8 cellular contexts compared by ENCODE assay signal in genomic region chr10:21526952-21527633, GRCh38. TPM values are rescaled to one million over a fixed set of nuclear protein-coding genes. Genes with fewer than 3 reads are reported as not detected.
DNase-seq lines count a peak whose midpoint lies in the region; ATAC-seq, FAIRE-seq and TF ChIP-seq lines count a peak whose summit lies in the region.

No MANE protein-coding gene starts in this region.

- H2AFZ ChIP-seq in Karpas-422 (ENCODE audit: low read length): peak overlapping the region; percentile 90
- H2AFZ ChIP-seq in H1 (ENCODE audit: low read length): no peak overlapping the region

- H3K4me2 ChIP-seq in Karpas-422 (ENCODE audit: low read depth, low read length, poor library complexity, severe bottlenecking) (peak overlapping the region; percentile 78), H1 (ENCODE audit: insufficient read depth in 1 of 2, low read depth in 2 of 2, low read length in 2 of 2) (peak overlapping the region; percentile 92 to 97)

- no peak overlapping the region for H2AK5ac ChIP-seq in H1 (ENCODE audit: low read depth, low read length)

- H3K36me3 ChIP-seq in Karpas-422 (ENCODE audit: insufficient read depth, low read length): no peaks in the 10 kb centered on the region
- no peaks in the 10 kb centered on the region for H3K36me3 ChIP-seq in H1 (ENCODE audit: control insufficient read depth in 2 of 4, insufficient read depth in 4 of 4, low read length in 3 of 4)

- H2BK120ac ChIP-seq in H1 (replicated peaks; ENCODE audit: low read depth, low read length): peak overlapping the region; percentile 82

- peaks cover 30% of the 10 kb centered on the region for H3K4me1 Mint-ChIP-seq in activated CD4-positive, alpha-beta memory T cell treated with anti-CD3 and anti-CD28 coated beads for 36 hours (ENCODE audit: low read depth)
- H3K4me1 Mint-ChIP-seq in memory B cell: peaks cover 15% of the 10 kb centered on the region
- H3K4me1 Mint-ChIP-seq in stimulated activated memory B cell treated with anti-CD40 and anti-IgM and Interleukin-4, amounts not matched to agents 10 μg/mL and 1 μg/mL and 100 μg/mL, for 72 hours: peaks cover 24% of the 10 kb centered on the region

- peak overlapping the region; percentile 71; the same call in 1 of the 2 replicates for H2BK5ac ChIP-seq in H1 (ENCODE audit: low read depth, low read length)

- TF ChIP-seq CTCF in H1 (IDR thresholded peaks at IDR 0.05; ENCODE audit: control extremely low read depth in 1 of 3, insufficient read depth in 1 of 3, low read depth in 1 of 3, low read length in 3 of 3): no peak

- no peak overlapping the region for H3K4ac ChIP-seq in H1 (replicated peaks; ENCODE audit: insufficient read length, low read depth, low read length)

- H2BK20ac ChIP-seq in H1 (ENCODE audit: low read length): no peak overlapping the region

- TF ChIP-seq EP300 in H1 (IDR thresholded peaks at IDR 0.05; ENCODE audit: borderline replicate concordance in 1 of 2, low read depth in 2 of 2, low read length in 2 of 2): peak in 1 of 2 experiments; percentile 5; a peak in 1 of 3 replicates

- H3K27me3 ChIP-seq in Karpas-422 (ENCODE audit: low read length): no peaks in the 10 kb centered on the region
- no peaks in the 10 kb centered on the region for H3K27me3 ChIP-seq in H1 (replicated peaks in 1 of 4; ENCODE audit: control insufficient read depth in 3 of 4, extremely low read depth in 1 of 4, insufficient read depth in 3 of 4, low read length in 3 of 4)

- H2BK12ac ChIP-seq in H1 (ENCODE audit: low read depth, low read length): no peak overlapping the region; the same call in 1 of the 2 replicates

- intact Hi-C loops in activated CD4-positive, alpha-beta memory T cell treated with anti-CD3 and anti-CD28 coated beads for 36 hours (cut with micrococcal nuclease): loop anchor here (1.0 to 10.0 kb wide), 3 partner anchors 8 to 1918 kb away; partner anchors contain the start of gene DNAJC1

- FAIRE-seq in H1 (lab: Jason Lieb, UNC): no peak

- no peak for TF ChIP-seq RAD21 in H1 (IDR thresholded peaks at IDR 0.05 in 1 of 2, conservative IDR thresholded peaks at IDR 0.05 in 1 of 2; ENCODE audit: low read depth in 2 of 2, low read length in 2 of 2)

- no peak overlapping the region for H2BK15ac ChIP-seq in H1 (ENCODE audit: low read length)

- H3K9me2 ChIP-seq in Karpas-422 (replicated peaks; ENCODE audit: insufficient read depth, low read length): no peaks in the 10 kb centered on the region

- POLR2A ChIA-PET in activated CD4-positive, alpha-beta memory T cell treated with anti-CD3 and anti-CD28 coated beads for 36 hours (lab: Charles Lee): interaction anchor here (1.7 to 2.2 kb wide), 2 partner anchors 9 to 30 kb away, joined by 5 to 7 read pairs; no protein-coding TSS in a partner anchor
- POLR2A ChIA-PET in H1 (lab: Charles Lee; ENCODE audit: partially characterized antibody): interaction anchor here (0.6 to 17.3 kb wide), 15 partner anchors 9 to 458 kb away, joined by 3 to 352 read pairs (median 4); no protein-coding TSS in a partner anchor

- CTCF ChIA-PET in activated CD4-positive, alpha-beta memory T cell treated with anti-CD3 and anti-CD28 coated beads for 36 hours (lab: Charles Lee): interaction anchor here (0.6 to 1.4 kb wide), 2 partner anchors 10 to 30 kb away, joined by 3 to 5 read pairs; no protein-coding TSS in a partner anchor
- CTCF ChIA-PET in H1 (lab: Charles Lee; ENCODE audit: partially characterized antibody): interaction anchor here (1.3 to 1.8 kb wide), 3 partner anchors 21 to 30 kb away, joined by 3 to 4 read pairs (median 3); no protein-coding TSS in a partner anchor

- H3K9ac ChIP-seq in Karpas-422 (ENCODE audit: low read length): peak overlapping the region; percentile 69
- H3K9ac ChIP-seq in H1 (replicated peaks in 1 of 4; ENCODE audit: extremely low read depth in 1 of 4, low read depth in 3 of 4, low read length in 3 of 4): peak overlapping the region; percentile 61 to 94 (median 78)

- peak overlapping the region; percentile 89 for H4K5ac ChIP-seq in H1 (ENCODE audit: insufficient read length, low read depth, low read length)

- peak overlapping the region; percentile 80 for H3K4me3 Mint-ChIP-seq in activated CD4-positive, alpha-beta memory T cell treated with anti-CD3 and anti-CD28 coated beads for 36 hours
- peak overlapping the region; percentile 87 for H3K4me3 Mint-ChIP-seq in memory B cell
- H3K4me3 Mint-ChIP-seq in stimulated activated memory B cell treated with anti-CD40 and anti-IgM and Interleukin-4, amounts not matched to agents 10 μg/mL and 1 μg/mL and 100 μg/mL, for 72 hours: peak overlapping the region; percentile 96

- H3K23me2 ChIP-seq in H1 (ENCODE audit: low read depth, low read length): peaks cover 8% of the 10 kb centered on the region; the same call in 1 of the 2 replicates

- H3K4me1 ChIP-seq in Karpas-422 (ENCODE audit: low read length) (peaks cover 36% of the 10 kb centered on the region), H1 (replicated peaks in 1 of 4; ENCODE audit: control insufficient read depth in 3 of 4, insufficient read depth in 4 of 4, low read length in 3 of 4) (peaks cover 4 to 27% (median 12%) of the 10 kb centered on the region in 4 experiments)

- peak overlapping the region; percentile 97 for H3K56ac ChIP-seq in H1 (replicated peaks; ENCODE audit: insufficient read length, low read depth, low read length)

- no peak overlapping the region for H3K23ac ChIP-seq in H1 (ENCODE audit: insufficient read length)

- peak overlapping the region; percentile 93; the same call in 1 of the 2 replicates for H3K18ac ChIP-seq in H1 (ENCODE audit: extremely low read depth, low read length)

- H4K8ac ChIP-seq in H1 (ENCODE audit: extremely low read depth, insufficient read depth, low read length): peak overlapping the region; percentile 90

- no peaks in the 10 kb centered on the region for H3K79me1 ChIP-seq in H1 (ENCODE audit: low read depth, low read length)

- H4K20me1 ChIP-seq in Karpas-422 (ENCODE audit: insufficient read depth, low read depth, low read length) (no peaks in the 10 kb centered on the region), H1 (replicated peaks in 1 of 2; ENCODE audit: control insufficient read depth in 1 of 2, insufficient read depth in 2 of 2, low read length in 2 of 2) (no peaks in the 10 kb centered on the region)

- WGBS in H1 (ENCODE audit: extremely low coverage in 1 of 2, insufficient coverage in 1 of 2, insufficient read length in 1 of 2, insufficient replicate concordance in 2 of 2, low coverage in 1 of 2, low lambda C conversion rate in 2 of 2, missing lambda C conversion rate in 1 of 2), 2 experiments: 1% methylated on average over 44 of the region's 67 CpGs; no CpG with 5 or more reads in 1 of the 2 experiments

- peak; percentile 39 to 66 for TF ChIP-seq POLR2A in H1 (IDR thresholded peaks at IDR 0.05; ENCODE audit: control extremely low read depth in 1 of 2, low read depth in 2 of 2, low read length in 2 of 2)

- ATAC-seq in memory B cell (ENCODE audit: low read depth): peak; percentile 25
- peak; percentile 59 for ATAC-seq in stimulated activated memory B cell treated with anti-CD40 and anti-IgM and Interleukin-4, amounts not matched to agents 10 μg/mL and 1 μg/mL and 100 μg/mL, for 72 hours
- ATAC-seq in GM19328 (IDR thresholded peaks at IDR 0.05; ENCODE audit: unreplicated experiment): no peak

- H3K36me3 Mint-ChIP-seq in activated CD4-positive, alpha-beta memory T cell treated with anti-CD3 and anti-CD28 coated beads for 36 hours: no peaks in the 10 kb centered on the region
- H3K36me3 Mint-ChIP-seq in memory B cell: no peaks in the 10 kb centered on the region
- H3K36me3 Mint-ChIP-seq in stimulated activated memory B cell treated with anti-CD40 and anti-IgM and Interleukin-4, amounts not matched to agents 10 μg/mL and 1 μg/mL and 100 μg/mL, for 72 hours: no peaks in the 10 kb centered on the region

- DNase-seq in NCI-H526 (lab: John Stamatoyannopoulos, UW): peak; percentile 14 to 78
- DNase-seq in NCI-H526 treated with DMSO at 0.1 percent for 48 hours (lab: John Stamatoyannopoulos, UW): no peak
- peak; percentile 81 for DNase-seq in Karpas-422
- peak; percentile 58 for DNase-seq in activated CD4-positive, alpha-beta memory T cell treated with anti-CD3 and anti-CD28 coated beads for 36 hours
- DNase-seq in H1 (ENCODE audit: low read depth in 1 of 2, low spot score in 2 of 2): peak in 1 of 2 experiments; percentile 83
- peak; percentile 26 to 43 for DNase-seq in memory B cell (ENCODE audit: low spot score in 2 of 2)

- peak overlapping the region; percentile 75 for H3K4me3 ChIP-seq in Karpas-422 (ENCODE audit: low read length)
- H3K4me3 ChIP-seq in H1 (ENCODE audit: extremely low read depth in 1 of 4, insufficient read depth in 2 of 4, low read depth in 3 of 4, low read length in 4 of 4): peak overlapping the region; percentile 65 to 79 (median 72)

- H3K79me2 ChIP-seq in Karpas-422 (ENCODE audit: low read length) (no peaks in the 10 kb centered on the region), H1 (ENCODE audit: control insufficient read depth in 1 of 2, insufficient read depth in 2 of 2, low read length in 2 of 2) (peaks cover 0 to 32% of the 10 kb centered on the region in 2 experiments; a peak in 2 of 4 replicates)

- no peaks in the 10 kb centered on the region for H3K9me3 ChIP-seq in Karpas-422 (ENCODE audit: low read length)
- no peaks in the 10 kb centered on the region for H3K9me3 ChIP-seq in H1 (ENCODE audit: insufficient read depth in 2 of 2, low read depth in 1 of 2, low read length in 1 of 2)

- H3K27me3 Mint-ChIP-seq in activated CD4-positive, alpha-beta memory T cell treated with anti-CD3 and anti-CD28 coated beads for 36 hours: peaks cover 2% of the 10 kb centered on the region
- no peaks in the 10 kb centered on the region for H3K27me3 Mint-ChIP-seq in memory B cell
- H3K27me3 Mint-ChIP-seq in stimulated activated memory B cell treated with anti-CD40 and anti-IgM and Interleukin-4, amounts not matched to agents 10 μg/mL and 1 μg/mL and 100 μg/mL, for 72 hours: peaks cover 24% of the 10 kb centered on the region

- H3K27ac ChIP-seq in Karpas-422 (ENCODE audit: low read length): peak overlapping the region; percentile 32
- H3K27ac ChIP-seq in H1 (ENCODE audit: low read depth, low read length): peak overlapping the region; percentile 93

- H3K14ac ChIP-seq in H1 (ENCODE audit: insufficient read length): no peak overlapping the region

- H3K9me3 Mint-ChIP-seq in activated CD4-positive, alpha-beta memory T cell treated with anti-CD3 and anti-CD28 coated beads for 36 hours: no peaks in the 10 kb centered on the region
- H3K9me3 Mint-ChIP-seq in memory B cell: no peaks in the 10 kb centered on the region
- H3K9me3 Mint-ChIP-seq in stimulated activated memory B cell treated with anti-CD40 and anti-IgM and Interleukin-4, amounts not matched to agents 10 μg/mL and 1 μg/mL and 100 μg/mL, for 72 hours: no peaks in the 10 kb centered on the region

- H4K91ac ChIP-seq in H1 (replicated peaks; ENCODE audit: insufficient read length, low read length): peak overlapping the region; percentile 84

- H3K27ac Mint-ChIP-seq in activated CD4-positive, alpha-beta memory T cell treated with anti-CD3 and anti-CD28 coated beads for 36 hours: peak overlapping the region; percentile 90
- H3K27ac Mint-ChIP-seq in memory B cell: peak overlapping the region; percentile 90
- peak overlapping the region; percentile 97 for H3K27ac Mint-ChIP-seq in stimulated activated memory B cell treated with anti-CD40 and anti-IgM and Interleukin-4, amounts not matched to agents 10 μg/mL and 1 μg/mL and 100 μg/mL, for 72 hours

RNA-seq across cellular contexts. Expression of gene SKIDA1, which starts 1.6 kb away (rescaled TPM):
- 0.22 and 1.5 TPM in 2 replicates for total RNA-seq in Karpas-422 (2014; rRNA removed; shearing (Covaris generic); ENCODE audit: low replicate concordance)
- total RNA-seq in activated CD4-positive, alpha-beta memory T cell treated with anti-CD3 and anti-CD28 coated beads for 36 hours: under 1 TPM; 0.07 to 0.21 TPM
- total RNA-seq in H1 (2021; fragmentation: NEBNext Ultra II Directional; extraction: Animal tissue kit (Norgen Biotek cat#: 25700)): 8.0 and 8.2 TPM in 2 replicates
- 1.5 and 2.2 TPM in 2 replicates for polyA plus RNA-seq in H1 (2011; rRNA removed)
- 2.5 TPM for polyA plus RNA-seq in H1 (2011; cell fraction: cytosol; rRNA removed)
- polyA plus RNA-seq in H1 (2011; cell fraction: nucleus; rRNA removed): 2.5 TPM
- 4.3 to 6.0 TPM (median 4.5 TPM) in 4 replicates for polyA plus RNA-seq in H1 (2012, experiment 1 of 2)
- polyA plus RNA-seq in H1 (2012, experiment 2 of 2): 1.7 TPM
- polyA plus RNA-seq in H1 (2013, experiment 1 of 2): 2.1 TPM
- polyA plus RNA-seq in H1 (2013, experiment 2 of 2): 1.8 TPM
- 3.4 and 4.2 TPM in 2 replicates for polyA minus RNA-seq in H1 (2011; rRNA and poly(A)+ RNA removed)
- polyA minus RNA-seq in H1 (2011; cell fraction: cytosol; rRNA and poly(A)+ RNA removed): 5.3 TPM
- 4.9 TPM for polyA minus RNA-seq in H1 (2011; cell fraction: nucleus; rRNA and poly(A)+ RNA removed)

RNA-seq across cellular contexts. Expression of gene MLLT10, which starts 6.9 kb away (rescaled TPM):
- 83.6 and 88.5 TPM in 2 replicates for total RNA-seq in Karpas-422 (2014; rRNA removed; shearing (Covaris generic); ENCODE audit: low replicate concordance)
- total RNA-seq in activated CD4-positive, alpha-beta memory T cell treated with anti-CD3 and anti-CD28 coated beads for 36 hours: 10 to 100 TPM; 32.8 to 35.4 TPM
- 53.1 and 56.9 TPM in 2 replicates for total RNA-seq in H1 (2021; fragmentation: NEBNext Ultra II Directional; extraction: Animal tissue kit (Norgen Biotek cat#: 25700))
- 36.1 and 62.1 TPM in 2 replicates for polyA plus RNA-seq in H1 (2011; rRNA removed)
- polyA plus RNA-seq in H1 (2011; cell fraction: cytosol; rRNA removed): 51.8 TPM
- polyA plus RNA-seq in H1 (2011; cell fraction: nucleus; rRNA removed): 65.3 TPM
- 34.7 to 47.4 TPM (median 38.7 TPM) in 4 replicates for polyA plus RNA-seq in H1 (2012, experiment 1 of 2)
- 7.2 TPM for polyA plus RNA-seq in H1 (2012, experiment 2 of 2)
- polyA plus RNA-seq in H1 (2013, experiment 1 of 2): 28.1 TPM
- 31.0 TPM for polyA plus RNA-seq in H1 (2013, experiment 2 of 2)
- 123 and 154 TPM in 2 replicates for polyA minus RNA-seq in H1 (2011; rRNA and poly(A)+ RNA removed)
- polyA minus RNA-seq in H1 (2011; cell fraction: cytosol; rRNA and poly(A)+ RNA removed): 34.3 TPM
- polyA minus RNA-seq in H1 (2011; cell fraction: nucleus; rRNA and poly(A)+ RNA removed): 116 TPM
